In the genomic region with DNA sequence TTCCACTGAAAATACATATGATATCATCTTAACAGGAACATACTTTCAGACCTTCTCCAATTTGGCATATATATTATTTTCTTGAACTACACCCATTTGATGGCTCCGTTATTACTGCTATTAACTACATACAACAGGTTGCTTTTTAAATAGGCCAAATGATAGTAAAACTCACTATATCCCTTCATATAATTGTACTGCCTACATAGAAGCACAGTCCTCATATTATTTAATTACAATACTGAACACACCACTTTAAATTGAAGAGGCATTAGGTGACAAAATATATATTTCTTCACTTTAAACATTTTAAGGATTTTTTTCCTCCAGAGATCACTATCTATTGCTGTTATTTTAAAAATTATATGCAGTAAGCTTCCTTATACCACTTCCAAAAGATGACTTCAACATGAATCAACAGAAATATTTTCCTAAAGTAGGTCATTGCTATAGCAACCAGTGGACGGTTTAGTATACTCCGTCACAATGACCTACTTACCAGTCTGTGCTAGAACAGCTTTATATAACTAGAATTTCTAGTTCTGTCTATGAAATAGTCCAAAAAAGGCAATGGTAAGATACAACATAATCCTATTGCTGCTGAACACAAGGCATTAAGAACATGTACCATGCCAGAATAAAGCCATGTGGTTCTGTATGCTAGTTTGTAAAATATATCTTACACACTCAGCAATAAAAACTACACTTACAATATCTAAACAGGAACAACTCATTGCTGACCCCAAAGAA, we compare ENCODE assay signal across 9 cellular contexts. TPM values are rescaled to one million over a fixed set of nuclear protein-coding genes. Genes with fewer than 3 reads are reported as not detected.
DNase-seq lines count a peak whose midpoint lies in the region; ATAC-seq and TF ChIP-seq lines count a peak whose summit lies in the region.
"Had no signal": no experiment of that assay in that cellular context is flagged by ENCODE, and none has a peak within 500 bp of the region (broad histone marks: within the 10 kb centered on the region; RNA-seq: fewer than 3 reads in every experiment).

No MANE protein-coding gene starts in this region.

- no peak for DNase-seq in CD4-positive, alpha-beta T cell
- DNase-seq in LNCaP clone FGC (ENCODE audit: low read depth) (peak; percentile 99), left ventricle myocardium inferior (no peak), gastrocnemius medialis (peak; percentile 9 to 23), COLO668 (lab: John Stamatoyannopoulos, UW; ENCODE audit: unreplicated experiment) (no peak), NCI-H345 (lab: John Stamatoyannopoulos, UW) (no peak), T-helper 9 cell (no peak)

- TF ChIP-seq POLR2A in gastrocnemius medialis (IDR thresholded peaks at IDR 0.05), result peak in 1 of 2 donors; percentile 28

- peak overlapping the region; percentile 36 for H3K4me3 Mint-ChIP-seq in CD4-positive, alpha-beta T cell

- POLR2A ChIA-PET in CD4-positive, alpha-beta T cell (lab: Charles Lee), result interaction anchor here (0.6 to 1.1 kb wide), 3 partner anchors 40 to 310 kb away, joined by 3 to 9 read pairs (median 4); a partner anchor contains a TSS

- in situ Hi-C loops in gastrocnemius medialis (cut with MboI; ENCODE audit: low sequenced_read_pairs in 4 of 4), result no loop called here

- H3K9me3 Mint-ChIP-seq in CD4-positive, alpha-beta T cell, result no peaks in the 10 kb centered on the region

- H3K4me3 ChIP-seq in LNCaP clone FGC (ENCODE audit: low read depth, low read length) (peak overlapping the region; percentile 16; the same call in 1 of the 2 replicates), left ventricle myocardium inferior (peak overlapping the region; percentile 37), gastrocnemius medialis (peak overlapping the region; percentile 11 to 39 (median 32))

- peak overlapping the region; percentile 86 for H3K27ac Mint-ChIP-seq in CD4-positive, alpha-beta T cell

- peak; percentile 93 for ATAC-seq in CD4-positive, alpha-beta T cell (ENCODE audit: poor library complexity)
- ATAC-seq in gastrocnemius medialis, result peak; percentile 98 to 99

- CTCF ChIA-PET in CD4-positive, alpha-beta T cell (lab: Charles Lee), result interaction anchor here (1.4 kb wide), 1 partner anchor 65 kb away, joined by 8 read pairs; no protein-coding TSS in a partner anchor

- no peaks in the 10 kb centered on the region for H3K27me3 ChIP-seq in CD4-positive, alpha-beta T cell (ENCODE audit: control insufficient read depth, insufficient read depth, low read length)
- no peaks in the 10 kb centered on the region for H3K27me3 ChIP-seq in left ventricle myocardium inferior (ENCODE audit: low read depth)
- no peaks in the 10 kb centered on the region for H3K27me3 ChIP-seq in gastrocnemius medialis
- H3K27me3 ChIP-seq: neutrophil had no signal

- H3K27ac ChIP-seq in CD4-positive, alpha-beta T cell (ENCODE audit: low read depth, low read length), result peak overlapping the region; percentile 66
- H3K27ac ChIP-seq in angular gyrus (ENCODE audit: low read depth, low read length), result peak overlapping the region; percentile 86
- peak overlapping the region; percentile 72 for H3K27ac ChIP-seq in left ventricle myocardium inferior (replicated peaks)
- H3K27ac ChIP-seq in gastrocnemius medialis, result peak overlapping the region; percentile 76 to 89 (median 84)
- H3K27ac ChIP-seq: neutrophil had no signal

- H3K4me1 ChIP-seq in left ventricle myocardium inferior (peaks cover 70% of the 10 kb centered on the region), gastrocnemius medialis (peaks cover 47 to 62% of the 10 kb centered on the region in 2 donors)

- no peak for TF ChIP-seq CTCF in CD4-positive, alpha-beta T cell (IDR thresholded peaks at IDR 0.05)
- TF ChIP-seq CTCF in LNCaP clone FGC (IDR thresholded peaks at IDR 0.05; ENCODE audit: control insufficient read depth, extremely low read depth, insufficient read depth), result no peak
- no peak for TF ChIP-seq CTCF in left ventricle myocardium inferior (IDR thresholded peaks at IDR 0.05; ENCODE audit: borderline replicate concordance)
- no peak for TF ChIP-seq CTCF in gastrocnemius medialis (IDR thresholded peaks at IDR 0.05 in 4 of 5, conservative IDR thresholded peaks at IDR 0.05 in 1 of 5)

- no peaks in the 10 kb centered on the region for H3K9me3 ChIP-seq in CD4-positive, alpha-beta T cell (ENCODE audit: control insufficient read depth, low read length)
- H3K9me3 ChIP-seq in left ventricle myocardium inferior (replicated peaks) (no peaks in the 10 kb centered on the region), gastrocnemius medialis (no peaks in the 10 kb centered on the region)
- H3K9me3 ChIP-seq: neutrophil had no signal

- H3K27me3 Mint-ChIP-seq in CD4-positive, alpha-beta T cell, result no peaks in the 10 kb centered on the region

- H3K36me3 ChIP-seq in left ventricle myocardium inferior, result no peaks in the 10 kb centered on the region
- no peaks in the 10 kb centered on the region for H3K36me3 ChIP-seq in gastrocnemius medialis
- H3K36me3 ChIP-seq: neutrophil had no signal

- intact Hi-C loops in CD4-positive, alpha-beta T cell (cut with DNase I, micrococcal nuclease), result loop anchor here in 1 of 2 experiments (5.0 kb wide), 2 partner anchors 40 to 65 kb away; a partner anchor contains a TSS
- intact Hi-C loops in left ventricle myocardium inferior (cut with micrococcal nuclease) (no loop called here), gastrocnemius medialis (cut with DNase I; ENCODE audit: low total_unique reads) (loop anchor here (1.0 kb wide), 3 partner anchors 40 to 669 kb away; a partner anchor contains a TSS)

- peaks cover 70% of the 10 kb centered on the region for H3K4me1 Mint-ChIP-seq in CD4-positive, alpha-beta T cell (ENCODE audit: low read depth)

- no peaks in the 10 kb centered on the region for H3K36me3 Mint-ChIP-seq in CD4-positive, alpha-beta T cell (ENCODE audit: low read depth)

RNA-seq across cellular contexts. Expression of a gene that starts 40.5 kb away (rescaled TPM):
- 1 to 10 TPM; 6.1 to 7.6 TPM for total RNA-seq in CD4-positive, alpha-beta T cell
- total RNA-seq in left ventricle myocardium inferior, result 35.6 TPM
- 10 to 100 TPM in 3 of 4 donors, 1 to 10 TPM in 1; 5.0 to 24.6 (median 13.7) TPM for total RNA-seq in gastrocnemius medialis

Comparison
In these comparisons a context has a peak if more than half of its experiments do, and no peak if none do; other contexts are left out.
1. DNase-seq: peak in LNCaP clone FGC (single experiment) and gastrocnemius medialis (2 of 2); none in CD4-positive, alpha-beta T cell (0 of 10), left ventricle myocardium inferior (single experiment), COLO668 (single experiment), NCI-H345 (single experiment) and T-helper 9 cell (single experiment).
2. Peak in every context shown above with its lines, with median percentiles within 50 percentile points of each other: H3K27ac ChIP-seq and H3K4me3 ChIP-seq.